ENCODE assay signal across 19 cellular contexts in the genomic region with DNA sequence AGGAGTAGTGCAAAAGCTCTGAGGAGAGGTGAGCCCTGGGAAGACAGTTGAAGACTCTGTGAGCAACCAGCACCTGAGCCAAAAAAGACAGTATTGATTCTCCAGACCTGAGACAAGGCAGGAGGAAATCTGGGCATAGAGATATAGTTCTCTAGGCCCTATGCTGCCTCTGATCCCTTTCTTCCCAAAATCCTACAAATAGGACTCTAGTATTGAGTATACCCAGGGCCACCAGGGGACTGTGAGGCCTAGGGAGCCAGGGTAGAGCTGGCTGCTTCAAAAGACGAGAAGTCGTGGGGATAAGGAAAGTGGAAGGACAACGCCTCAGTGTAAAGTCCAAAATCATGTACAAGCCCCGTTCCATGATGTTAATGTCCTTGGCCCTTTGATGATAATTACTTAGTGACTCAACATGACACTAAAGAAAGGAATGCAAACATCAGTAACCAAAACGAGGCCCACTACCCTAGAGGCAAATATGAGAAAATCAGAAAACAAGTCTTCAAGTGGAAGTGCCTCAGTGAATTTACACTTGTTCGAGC.
DNase-seq lines count a peak whose midpoint lies in the region; ATAC-seq, FAIRE-seq and TF ChIP-seq lines count a peak whose summit lies in the region.
"Had no signal": no experiment of that assay in that cellular context is flagged by ENCODE, and none has a peak within 500 bp of the region (broad histone marks: within the 10 kb centered on the region; RNA-seq: fewer than 3 reads in every experiment).

No MANE protein-coding gene starts in this region.

- POLR2A ChIA-PET in A549 (lab: Yijun Ruan, JAX) (no interaction called here), HEK293 (lab: Yijun Ruan, JAX) (no interaction called here), WTC11 (lab: Charles Lee) (no interaction called here)

- no peaks in the 10 kb centered on the region for H3K36me3 Mint-ChIP-seq in WTC11

- no peak overlapping the region for H3K27ac Mint-ChIP-seq in WTC11
- H3K27ac Mint-ChIP-seq: activated CD4-positive, alpha-beta T cell treated with anti-CD3 and anti-CD28 coated beads, Interleukin-2, amount 10 ng/mL, durations not matched to agents 24 days and 14 days; activated naive CD8-positive, alpha-beta T cell treated with anti-CD3 and anti-CD28 coated beads, Interleukin-2, amount 50 U/mL, for 24 hours; activated T-cell treated with anti-CD3 and anti-CD28 coated beads, Interleukin-2, amount 50 U/mL, for 24 hours had no signal

- no peaks in the 10 kb centered on the region for H3K36me3 ChIP-seq in HEK293 (ENCODE audit: control insufficient read depth in 2 of 2, insufficient read depth in 1 of 2, low read length in 2 of 2)
- H3K36me3 ChIP-seq: esophagus squamous epithelium, pancreas, suprapubic skin had no signal

- 5% methylated on average over 6 of the region's 6 CpGs for WGBS in A549 (ENCODE audit: missing lambda C conversion rate)

- CTCF ChIA-PET in A549 (lab: Yijun Ruan, JAX), result interaction anchor here (0.6 to 6.2 kb wide), 8 partner anchors 9 to 560 kb away, joined by 3 to 41 read pairs (median 4); no protein-coding TSS in a partner anchor
- CTCF ChIA-PET in HEK293 (lab: Yijun Ruan, JAX), result interaction anchor here (0.5 to 2.2 kb wide), 4 partner anchors 14 to 681 kb away, joined by 3 to 12 read pairs (median 4); no protein-coding TSS in a partner anchor
- CTCF ChIA-PET in WTC11 (lab: Charles Lee), result interaction anchor here (1.6 kb wide), 1 partner anchor 16 kb away, joined by 5 read pairs; no protein-coding TSS in a partner anchor

- H3K4me2 ChIP-seq in A549, result peak overlapping the region; percentile 79

- no peak overlapping the region for H3K4me3 Mint-ChIP-seq in WTC11
- H3K4me3 Mint-ChIP-seq: activated CD4-positive, alpha-beta T cell treated with anti-CD3 and anti-CD28 coated beads, Interleukin-2, amount 10 ng/mL, durations not matched to agents 24 days and 14 days; activated naive CD8-positive, alpha-beta T cell treated with anti-CD3 and anti-CD28 coated beads, Interleukin-2, amount 50 U/mL, for 24 hours; activated T-cell treated with anti-CD3 and anti-CD28 coated beads, Interleukin-2, amount 50 U/mL, for 24 hours had no signal

- H3K4me1 ChIP-seq in A549, result peaks cover 15% of the 10 kb centered on the region
- no peaks in the 10 kb centered on the region for H3K4me1 ChIP-seq in HEK293 (ENCODE audit: control insufficient read depth, insufficient read depth, low read length)
- H3K4me1 ChIP-seq: esophagus squamous epithelium, pancreas, suprapubic skin had no signal

- H3K9me3 ChIP-seq in A549 (no peaks in the 10 kb centered on the region), HEK293 (ENCODE audit: control insufficient read depth, insufficient read depth, low read depth, low read length) (no peaks in the 10 kb centered on the region)
- H3K9me3 ChIP-seq: esophagus squamous epithelium, pancreas, suprapubic skin had no signal

- DNase-seq in A549 (ENCODE audit: low read depth in 1 of 2, low spot score in 1 of 2) (peak; percentile 84 to 88), WTC11 (ENCODE audit: low spot score) (no peak), foreskin melanocyte (peak; percentile 43), occipital lobe (lab: John Stamatoyannopoulos, UW) (no peak), superior temporal gyrus (ENCODE audit: extremely low spot score) (no peak), hepatic stellate cell (ENCODE audit: low spot score) (no peak)
- DNase-seq: ACHN; activated CD4-positive, alpha-beta T cell treated with anti-CD3 and anti-CD28 coated beads, Interleukin-2, amount 10 ng/mL, durations not matched to agents 24 days and 14 days; activated naive CD8-positive, alpha-beta T cell treated with anti-CD3 and anti-CD28 coated beads, Interleukin-2, amount 50 U/mL, for 24 hours; activated T-cell treated with anti-CD3 and anti-CD28 coated beads, Interleukin-2, amount 50 U/mL, for 24 hours; cortex of kidney; DMS153; esophagus squamous epithelium; NCI-H2029 treated with DMSO at 0.1 percent for 48 hours; NCI-H69; pancreas had no signal

- TF ChIP-seq RAD21 in A549 (conservative IDR thresholded peaks at IDR 0.05 in 1 of 2, IDR thresholded peaks at IDR 0.05 in 1 of 2), result no peak

- TF ChIP-seq CTCF in A549 (IDR thresholded peaks at IDR 0.05), result no peak
- no peak for TF ChIP-seq CTCF in HEK293 (tag by site-specific recombination; IDR thresholded peaks at IDR 0.05)
- no peak for TF ChIP-seq CTCF in WTC11 (IDR thresholded peaks at IDR 0.05)

- H3K4me1 Mint-ChIP-seq in WTC11, result peaks cover 4% of the 10 kb centered on the region

- H3K27me3 Mint-ChIP-seq in WTC11 (ENCODE audit: low read depth), result no peaks in the 10 kb centered on the region
- H3K27me3 Mint-ChIP-seq: activated CD4-positive, alpha-beta T cell treated with anti-CD3 and anti-CD28 coated beads, Interleukin-2, amount 10 ng/mL, durations not matched to agents 24 days and 14 days; activated naive CD8-positive, alpha-beta T cell treated with anti-CD3 and anti-CD28 coated beads, Interleukin-2, amount 50 U/mL, for 24 hours; activated T-cell treated with anti-CD3 and anti-CD28 coated beads, Interleukin-2, amount 50 U/mL, for 24 hours had no signal

- ATAC-seq in A549, result peak; percentile 95 to 97
- ATAC-seq in WTC11, result no peak
- ATAC-seq in GM21528 (IDR thresholded peaks at IDR 0.05; ENCODE audit: low FRiP score, unreplicated experiment), result no peak
- ATAC-seq: activated naive CD8-positive, alpha-beta T cell treated with anti-CD3 and anti-CD28 coated beads, Interleukin-2, amount 50 U/mL, for 24 hours; pancreas had no signal

- no peak overlapping the region for H3K4me3 ChIP-seq in A549
- H3K4me3 ChIP-seq in HEK293 (ENCODE audit: low read depth, low read length), result no peak overlapping the region
- H3K4me3 ChIP-seq: esophagus squamous epithelium, pancreas, suprapubic skin had no signal

- peak overlapping the region; percentile 72 to 78 for H3K27ac ChIP-seq in A549
- no peak overlapping the region for H3K27ac ChIP-seq in HEK293 (ENCODE audit: extremely low read depth, low read depth, low read length)
- H3K27ac ChIP-seq: esophagus squamous epithelium, pancreas, suprapubic skin had no signal

- peak; percentile 97 for FAIRE-seq in A549 (lab: Jason Lieb, UNC)
- FAIRE-seq: pancreas had no signal

- H3K9me3 Mint-ChIP-seq in WTC11, result no peaks in the 10 kb centered on the region; the same call in 1 of the 2 replicates
- H3K9me3 Mint-ChIP-seq: activated naive CD8-positive, alpha-beta T cell treated with anti-CD3 and anti-CD28 coated beads, Interleukin-2, amount 50 U/mL, for 24 hours; activated T-cell treated with anti-CD3 and anti-CD28 coated beads, Interleukin-2, amount 50 U/mL, for 24 hours had no signal

- no peak; a peak in 1 of 5 replicates for TF ChIP-seq EP300 in A549 (IDR thresholded peaks at IDR 0.05)

- TF ChIP-seq POLR2A in A549 (IDR thresholded peaks at IDR 0.05; ENCODE audit: low read length), result no peak

TF ChIP-seq in A549, 52 proteins besides CTCF, POLR2A, EP300 and RAD21 (continues in another document):
- TF ChIP-seq KDM5A (IDR thresholded peaks at IDR 0.05), result no peak
- peak; percentile 59; the same call in 1 of the 2 replicates for TF ChIP-seq GATA3 (IDR thresholded peaks at IDR 0.05; ENCODE audit: borderline replicate concordance)
- TF ChIP-seq, protein P1, sequence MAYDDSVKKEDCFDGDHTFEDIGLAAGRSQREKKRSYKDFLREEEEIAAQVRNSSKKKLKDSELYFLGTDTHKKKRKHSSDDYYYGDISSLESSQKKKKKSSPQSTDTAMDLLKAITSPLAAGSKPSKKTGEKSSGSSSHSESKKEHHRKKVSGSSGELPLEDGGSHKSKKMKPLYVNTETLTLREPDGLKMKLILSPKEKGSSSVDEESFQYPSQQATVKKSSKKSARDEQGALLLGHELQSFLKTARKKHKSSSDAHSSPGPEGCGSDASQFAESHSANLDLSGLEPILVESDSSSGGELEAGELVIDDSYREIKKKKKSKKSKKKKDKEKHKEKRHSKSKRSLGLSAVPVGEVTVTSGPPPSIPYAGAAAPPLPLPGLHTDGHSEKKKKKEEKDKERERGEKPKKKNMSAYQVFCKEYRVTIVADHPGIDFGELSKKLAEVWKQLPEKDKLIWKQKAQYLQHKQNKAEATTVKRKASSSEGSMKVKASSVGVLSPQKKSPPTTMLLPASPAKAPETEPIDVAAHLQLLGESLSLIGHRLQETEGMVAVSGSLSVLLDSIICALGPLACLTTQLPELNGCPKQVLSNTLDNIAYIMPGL (CRISPR knock-in tag; IDR thresholded peaks at IDR 0.05; ENCODE audit: borderline replicate concordance), result no peak

TF ChIP-seq in HEK293, 187 proteins besides CTCF, POLR2A, EP300 and RAD21 (continues in another document):
- TF ChIP-seq, protein P2, sequence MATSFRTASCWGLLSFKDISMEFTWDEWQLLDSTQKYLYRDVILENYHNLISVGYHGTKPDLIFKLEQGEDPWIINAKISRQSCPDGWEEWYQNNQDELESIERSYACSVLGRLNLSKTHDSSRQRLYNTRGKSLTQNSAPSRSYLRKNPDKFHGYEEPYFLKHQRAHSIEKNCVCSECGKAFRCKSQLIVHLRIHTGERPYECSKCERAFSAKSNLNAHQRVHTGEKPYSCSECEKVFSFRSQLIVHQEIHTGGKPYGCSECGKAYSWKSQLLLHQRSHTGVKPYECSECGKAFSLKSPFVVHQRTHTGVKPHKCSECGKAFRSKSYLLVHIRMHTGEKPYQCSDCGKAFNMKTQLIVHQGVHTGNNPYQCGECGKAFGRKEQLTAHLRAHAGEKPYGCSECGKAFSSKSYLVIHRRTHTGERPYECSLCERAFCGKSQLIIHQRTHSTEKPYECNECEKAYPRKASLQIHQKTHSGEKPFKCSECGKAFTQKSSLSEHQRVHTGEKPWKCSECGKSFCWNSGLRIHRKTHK (tag by site-specific recombination; IDR thresholded peaks at IDR 0.05), result no peak
- TF ChIP-seq ZNF426 (tag by site-specific recombination; IDR thresholded peaks at IDR 0.05) (no peak), GLI4 (tag by site-specific recombination; IDR thresholded peaks at IDR 0.05) (no peak), KLF8 (tag by site-specific recombination; IDR thresholded peaks at IDR 0.05) (no peak)

Comparison
In these comparisons a context has a peak if more than half of its experiments do, and no peak if none do; other contexts are left out.
1. ATAC-seq: peak in A549 (2 of 2); none in WTC11 (single experiment) and GM21528 (single experiment).
2. DNase-seq: peak in A549 (2 of 2) and foreskin melanocyte (single experiment); none in WTC11 (single experiment), occipital lobe (single experiment), superior temporal gyrus (single experiment) and hepatic stellate cell (single experiment).